In genomic region chr6:113363866-113364265, GRCh38 we compare ENCODE assay signal across 15 cellular contexts.
"Had no signal": no experiment of that assay in that cellular context is flagged by ENCODE, and none has a peak within 500 bp of the region (broad histone marks: within the 10 kb centered on the region; RNA-seq: fewer than 3 reads in every experiment).

No MANE protein-coding gene starts in this region.

- H3K9me3 ChIP-seq: ascending aorta, heart right ventricle, right atrium auricular region, spleen had no signal

- DNase-seq: activated CD4-positive, alpha-beta T cell treated with anti-CD3 and anti-CD28 coated beads for 4 hours; activated CD8-positive, alpha-beta memory T cell treated with anti-CD3 and anti-CD28 coated beads, Interleukin-2, amount 50 U/mL, for 4 hours; activated CD8-positive, alpha-beta T cell treated with anti-CD3 and anti-CD28 coated beads for 36 hours; activated naive CD8-positive, alpha-beta T cell treated with anti-CD3 and anti-CD28 coated beads, Interleukin-2, amount 10 ng/mL, durations not matched to agents 7 days and 5 days; central memory CD4-positive, alpha-beta T cell; foreskin melanocyte; heart right ventricle; spleen; stimulated activated CD4-positive, alpha-beta T cell treated with anti-CD3 and anti-CD28 coated beads, Interleukin-2, amount 100 ng/mL, for 24 hours; stimulated activated naive B cell treated with anti-CD40 and anti-IgM and Interleukin-4, amounts not matched to agents 10 μg/mL and 1 μg/mL and 100 μg/mL, for 72 hours; substantia nigra; trophoblast cell had no signal

- ATAC-seq: activated CD8-positive, alpha-beta T cell treated with anti-CD3 and anti-CD28 coated beads for 36 hours; stimulated activated naive B cell treated with anti-CD40 and anti-IgM and Interleukin-4, amounts not matched to agents 10 μg/mL and 1 μg/mL and 100 μg/mL, for 72 hours had no signal

- H3K4me1 ChIP-seq: ascending aorta, right atrium auricular region, spleen had no signal

- H3K27ac ChIP-seq: ascending aorta, right atrium auricular region, SK-N-MC, spleen had no signal

- H3K36me3 ChIP-seq: ascending aorta, heart right ventricle, right atrium auricular region, spleen had no signal

- H3K4me3 ChIP-seq: ascending aorta, heart right ventricle, right atrium auricular region, SK-N-MC, spleen had no signal

- H3K27me3 ChIP-seq: ascending aorta, heart right ventricle, right atrium auricular region, spleen had no signal
